ENCODE assay signal across 8 cellular contexts in genomic region chr4:133320576-133321170, GRCh38.
DNase-seq lines count a peak whose midpoint lies in the region; ATAC-seq, FAIRE-seq and TF ChIP-seq lines count a peak whose summit lies in the region.

No MANE protein-coding gene starts in this region.

- intact Hi-C loops in CD4-positive, alpha-beta T cell (cut with DNase I, micrococcal nuclease), result no loop called here

- no peak overlapping the region for H3K27ac Mint-ChIP-seq in chondrocyte (ENCODE audit: unreplicated experiment)
- no peak overlapping the region for H3K27ac Mint-ChIP-seq in neural crest cell (ENCODE audit: unreplicated experiment)
- no peak overlapping the region for H3K27ac Mint-ChIP-seq in CD4-positive, alpha-beta T cell

- H3K27ac ChIP-seq in 22Rv1, result no peak overlapping the region
- H3K27ac ChIP-seq in CD4-positive, alpha-beta T cell (ENCODE audit: low read depth, low read length), result no peak overlapping the region

- H3K36me3 Mint-ChIP-seq in chondrocyte (ENCODE audit: low read depth), result no peaks in the 10 kb centered on the region
- no peaks in the 10 kb centered on the region for H3K36me3 Mint-ChIP-seq in neural crest cell (ENCODE audit: low read depth)
- no peaks in the 10 kb centered on the region for H3K36me3 Mint-ChIP-seq in CD4-positive, alpha-beta T cell (ENCODE audit: low read depth)

- POLR2A ChIA-PET in CD4-positive, alpha-beta T cell (lab: Charles Lee), result no interaction called here

- peaks cover under 1% of the 10 kb centered on the region for H3K27me3 Mint-ChIP-seq in chondrocyte (ENCODE audit: low read depth)
- no peaks in the 10 kb centered on the region for H3K27me3 Mint-ChIP-seq in neural crest cell (ENCODE audit: low read depth)
- H3K27me3 Mint-ChIP-seq in CD4-positive, alpha-beta T cell, result no peaks in the 10 kb centered on the region

- H3K27me3 ChIP-seq in CD4-positive, alpha-beta T cell (ENCODE audit: control insufficient read depth, insufficient read depth, low read length), result no peaks in the 10 kb centered on the region

- CTCF ChIA-PET in CD4-positive, alpha-beta T cell (lab: Charles Lee), result interaction anchor here (0.9 kb wide), 1 partner anchor 10 kb away, joined by 3 read pairs; no protein-coding TSS in a partner anchor

- ATAC-seq in HG02885 (IDR thresholded peaks at IDR 0.05; ENCODE audit: poor library complexity, unreplicated experiment), result peak; percentile 89
- no peak for ATAC-seq in CD4-positive, alpha-beta T cell (ENCODE audit: poor library complexity)

- DNase-seq in GM12891 (ENCODE audit: insufficient read length, low spot score) (peak; percentile 5), NCI-H2196 (lab: John Stamatoyannopoulos, UW; ENCODE audit: unreplicated experiment) (peak; percentile 0), chondrocyte (ENCODE audit: low spot score) (no peak), neural crest cell (ENCODE audit: low read depth, low spot score) (peak; percentile 6)
- DNase-seq in CD4-positive, alpha-beta T cell, result no peak
- no peak for DNase-seq in activated CD8-positive, alpha-beta memory T cell treated with anti-CD3 and anti-CD28 coated beads for 24 hours

- H3K4me3 Mint-ChIP-seq in chondrocyte (ENCODE audit: unreplicated experiment) (no peak overlapping the region), neural crest cell (no peak overlapping the region)
- H3K4me3 Mint-ChIP-seq in CD4-positive, alpha-beta T cell, result no peak overlapping the region

- H3K9me3 Mint-ChIP-seq in chondrocyte (ENCODE audit: low read depth) (no peaks in the 10 kb centered on the region), neural crest cell (no peaks in the 10 kb centered on the region)
- H3K9me3 Mint-ChIP-seq in CD4-positive, alpha-beta T cell, result no peaks in the 10 kb centered on the region

- no peak for TF ChIP-seq POLR2A in GM12891 (IDR thresholded peaks at IDR 0.05; ENCODE audit: low read depth, low read length)

- peak; percentile 89 for FAIRE-seq in GM12891 (lab: Jason Lieb, UNC)

- TF ChIP-seq CTCF in 22Rv1 (IDR thresholded peaks at IDR 0.05) (peak; percentile 79), chondrocyte (IDR thresholded peaks at IDR 0.05) (peak; percentile 86), neural crest cell (conservative IDR thresholded peaks at IDR 0.05) (peak; percentile 79)
- TF ChIP-seq CTCF in CD4-positive, alpha-beta T cell (IDR thresholded peaks at IDR 0.05), result no peak

- H3K4me1 Mint-ChIP-seq in chondrocyte (ENCODE audit: low read depth), result peaks cover 2% of the 10 kb centered on the region
- H3K4me1 Mint-ChIP-seq in neural crest cell, result peaks cover 9% of the 10 kb centered on the region
- H3K4me1 Mint-ChIP-seq in CD4-positive, alpha-beta T cell (ENCODE audit: low read depth), result no peaks in the 10 kb centered on the region

- no peaks in the 10 kb centered on the region for H3K9me3 ChIP-seq in CD4-positive, alpha-beta T cell (ENCODE audit: control insufficient read depth, low read length)

TF ChIP-seq in GM12891, 5 proteins besides CTCF, POLR2A, EP300 and RAD21:
- TF ChIP-seq PAX5 (IDR thresholded peaks at IDR 0.05; ENCODE audit: insufficient read depth, low read length, severe bottlenecking), result no peak
- TF ChIP-seq POU2F2 (IDR thresholded peaks at IDR 0.05; ENCODE audit: low read depth, low read length), result no peak
- no peak for TF ChIP-seq SPI1 (IDR thresholded peaks at IDR 0.05; ENCODE audit: low read depth, low read length)
- TF ChIP-seq TAF1 (IDR thresholded peaks at IDR 0.05; ENCODE audit: low read depth, low read length), result no peak
- TF ChIP-seq POLR2AphosphoS5 (IDR thresholded peaks at IDR 0.05; ENCODE audit: low read depth, low read length), result no peak

Comparison
In these comparisons a context has a peak if more than half of its experiments do, and no peak if none do; other contexts are left out.
1. DNase-seq: peak in GM12891 (single experiment), NCI-H2196 (single experiment) and neural crest cell (single experiment); none in chondrocyte (single experiment), CD4-positive, alpha-beta T cell (0 of 10) and activated CD8-positive, alpha-beta memory T cell treated with anti-CD3 and anti-CD28 coated beads for 24 hours (single experiment).